ENCODE assay signal across 27 cellular contexts in genomic region chr21:45334591-45335081, GRCh38. TPM values are rescaled to one million over a fixed set of nuclear protein-coding genes. Genes with fewer than 3 reads are reported as not detected.
DNase-seq lines count a peak whose midpoint lies in the region; ATAC-seq, FAIRE-seq and TF ChIP-seq lines count a peak whose summit lies in the region.
"Had no signal": no experiment of that assay in that cellular context is flagged by ENCODE, and none has a peak within 500 bp of the region (broad histone marks: within the 10 kb centered on the region; RNA-seq: fewer than 3 reads in every experiment).

No MANE protein-coding gene starts in this region.

- peaks cover 30% of the 10 kb centered on the region for H3K4me1 Mint-ChIP-seq in astrocyte (ENCODE audit: low read depth, unreplicated experiment)
- H3K4me1 Mint-ChIP-seq in mesothelial cell of epicardium: peaks cover 41% of the 10 kb centered on the region
- H3K4me1 Mint-ChIP-seq: activated CD4-positive, alpha-beta memory T cell treated with anti-CD3 and anti-CD28 coated beads, Interleukin-2, amount 10 ng/mL, durations not matched to agents 7 days and 5 days; CD8-positive, alpha-beta memory T cell; immature natural killer cell had no signal

- peaks cover 13% of the 10 kb centered on the region for H3K27me3 ChIP-seq in NT2/D1 (ENCODE audit: insufficient read depth, insufficient read length)
- no peaks in the 10 kb centered on the region for H3K27me3 ChIP-seq in astrocyte (ENCODE audit: insufficient read depth, low read length)
- no peaks in the 10 kb centered on the region for H3K27me3 ChIP-seq in sigmoid colon
- H3K27me3 ChIP-seq: adrenal gland, esophagus muscularis mucosa, hepatocyte, tibial artery had no signal

- no peak for TF ChIP-seq POLR2A in sigmoid colon (IDR thresholded peaks at IDR 0.05)

- WGBS in sigmoid colon, 2 donors: 86 to 91% methylated on average over 9 of the region's 9 CpGs

- H3K4me1 ChIP-seq in NT2/D1 (ENCODE audit: insufficient read depth, insufficient read length) (peaks cover 55% of the 10 kb centered on the region), astrocyte (ENCODE audit: insufficient read depth, low read length) (peaks cover 19% of the 10 kb centered on the region), sigmoid colon (peaks cover 0 to 17% (median 14%) of the 10 kb centered on the region in 4 donors)
- H3K4me1 ChIP-seq: adrenal gland had no signal

- H3K27ac Mint-ChIP-seq in astrocyte (ENCODE audit: unreplicated experiment) (peak overlapping the region; percentile 69), mesothelial cell of epicardium (peak overlapping the region; percentile 64)
- H3K27ac Mint-ChIP-seq: activated CD4-positive, alpha-beta memory T cell treated with anti-CD3 and anti-CD28 coated beads, Interleukin-2, amount 10 ng/mL, durations not matched to agents 7 days and 5 days; CD8-positive, alpha-beta memory T cell; immature natural killer cell had no signal

- H3K27me3 Mint-ChIP-seq in astrocyte (ENCODE audit: low read depth, unreplicated experiment) (peaks cover 6% of the 10 kb centered on the region), mesothelial cell of epicardium (ENCODE audit: low read depth) (no peaks in the 10 kb centered on the region)

- no peak overlapping the region for H2AFZ ChIP-seq in astrocyte (ENCODE audit: low read depth, low read length)
- H2AFZ ChIP-seq: GM23248, hepatocyte had no signal

- peaks cover 2% of the 10 kb centered on the region for H3K9me3 Mint-ChIP-seq in astrocyte (ENCODE audit: unreplicated experiment)
- no peaks in the 10 kb centered on the region for H3K9me3 Mint-ChIP-seq in mesothelial cell of epicardium
- H3K9me3 Mint-ChIP-seq: activated CD4-positive, alpha-beta memory T cell treated with anti-CD3 and anti-CD28 coated beads, Interleukin-2, amount 10 ng/mL, durations not matched to agents 7 days and 5 days; CD8-positive, alpha-beta memory T cell; immature natural killer cell had no signal

- H4K20me1 ChIP-seq in astrocyte (ENCODE audit: insufficient read depth, low read length): no peaks in the 10 kb centered on the region

- peaks cover 6% of the 10 kb centered on the region; the same call in 1 of the 2 replicates for H3K9me3 ChIP-seq in NT2/D1 (ENCODE audit: insufficient read depth, low read length)
- H3K9me3 ChIP-seq in astrocyte (ENCODE audit: insufficient read depth, low read depth, low read length): no peaks in the 10 kb centered on the region
- no peaks in the 10 kb centered on the region for H3K9me3 ChIP-seq in sigmoid colon
- H3K9me3 ChIP-seq: adrenal gland, esophagus muscularis mucosa, neutrophil, tibial artery had no signal

- TF ChIP-seq CTCF in astrocyte (IDR thresholded peaks at IDR 0.05; ENCODE audit: insufficient read depth, low read depth, low read length) (no peak), mesothelial cell of epicardium (IDR thresholded peaks at IDR 0.05; ENCODE audit: unreplicated experiment) (no peak), sigmoid colon (IDR thresholded peaks at IDR 0.05) (no peak), foreskin fibroblast (IDR thresholded peaks at IDR 0.05; ENCODE audit: low read depth, low read length) (no peak)

- no peaks in the 10 kb centered on the region for H3K79me2 ChIP-seq in astrocyte (ENCODE audit: insufficient read depth, low read length)
- H3K79me2 ChIP-seq: hepatocyte had no signal

- no peak overlapping the region for H3K27ac ChIP-seq in astrocyte (ENCODE audit: low read depth, low read length)
- H3K27ac ChIP-seq in sigmoid colon: no peak overlapping the region
- H3K27ac ChIP-seq: adrenal gland, esophagus muscularis mucosa, GM23248, neutrophil, tibial artery had no signal

- ATAC-seq in GM19452 (IDR thresholded peaks at IDR 0.05; ENCODE audit: unreplicated experiment): no peak
- ATAC-seq: activated CD4-positive, CD25-positive, alpha-beta regulatory T cell treated with anti-CD3 and anti-CD28 coated beads, Interleukin-2, amount 50 U/mL, for 24 hours had no signal

- no peak overlapping the region for H3K4me3 Mint-ChIP-seq in astrocyte (ENCODE audit: unreplicated experiment)
- H3K4me3 Mint-ChIP-seq in mesothelial cell of epicardium: no peak overlapping the region
- H3K4me3 Mint-ChIP-seq: activated CD4-positive, alpha-beta memory T cell treated with anti-CD3 and anti-CD28 coated beads, Interleukin-2, amount 10 ng/mL, durations not matched to agents 7 days and 5 days; CD8-positive, alpha-beta memory T cell; immature natural killer cell had no signal

- intact Hi-C loops in sigmoid colon (cut with DNase I): no loop called here

- DNase-seq in NT2/D1 (ENCODE audit: low read depth, low spot score) (no peak), astrocyte (ENCODE audit: low read depth) (no peak), mesothelial cell of epicardium (ENCODE audit: low spot score in 2 of 2, unreplicated experiment in 2 of 2) (no peak), sigmoid colon (peak; percentile 62), foreskin fibroblast (no peak), midbrain (lab: John Stamatoyannopoulos, UW) (no peak)
- DNase-seq: activated CD4-positive, alpha-beta memory T cell treated with anti-CD3 and anti-CD28 coated beads, Interleukin-2, amount 10 ng/mL, durations not matched to agents 7 days and 5 days; activated gamma-delta T cell; activated T-cell treated with anti-CD3 and anti-CD28 coated beads for 4 hours; cortex of kidney; GM23248; immature natural killer cell; NCI-H446; NCI-H82; OCI-M1; SHP77 treated with DMSO at 0.1 percent for 48 hours; stimulated activated naive CD4-positive, alpha-beta T cell treated with Interleukin-2 at 50 U/mL for 16 hours had no signal

- H3K36me3 ChIP-seq in NT2/D1 (ENCODE audit: insufficient read depth, insufficient read length, low read length) (no peaks in the 10 kb centered on the region), astrocyte (ENCODE audit: insufficient read depth, low read length) (no peaks in the 10 kb centered on the region), sigmoid colon (no peaks in the 10 kb centered on the region)
- H3K36me3 ChIP-seq: adrenal gland, esophagus muscularis mucosa, neutrophil, tibial artery had no signal

- no peak for TF ChIP-seq EP300 in sigmoid colon (IDR thresholded peaks at IDR 0.05)

- no peak overlapping the region for H3K4me3 ChIP-seq in NT2/D1 (ENCODE audit: insufficient read length, low read depth)
- no peak overlapping the region for H3K4me3 ChIP-seq in astrocyte (ENCODE audit: insufficient read depth, low read depth, low read length)
- H3K4me3 ChIP-seq in sigmoid colon: no peak overlapping the region
- no peak overlapping the region for H3K4me3 ChIP-seq in foreskin fibroblast (ENCODE audit: low read depth in 1 of 2, low read length in 2 of 2)
- H3K4me3 ChIP-seq: adrenal gland, esophagus muscularis mucosa, GM23248, hepatocyte, tibial artery had no signal

- no peak for FAIRE-seq in astrocyte (lab: Jason Lieb, UNC)
- FAIRE-seq: frontal cortex, G401.6 had no signal

- H3K36me3 Mint-ChIP-seq in astrocyte (ENCODE audit: low read depth, unreplicated experiment) (peaks cover 1% of the 10 kb centered on the region), mesothelial cell of epicardium (no peaks in the 10 kb centered on the region)
- H3K36me3 Mint-ChIP-seq: CD8-positive, alpha-beta memory T cell; immature natural killer cell had no signal

- peak overlapping the region; percentile 51 for H3K9ac ChIP-seq in NT2/D1 (ENCODE audit: insufficient read length, low read depth)
- H3K9ac ChIP-seq in astrocyte (ENCODE audit: low read length): no peak overlapping the region
- H3K9ac ChIP-seq: GM23248 had no signal

- H3K4me2 ChIP-seq in astrocyte (ENCODE audit: low read length): no peak overlapping the region
- H3K4me2 ChIP-seq: hepatocyte had no signal

RNA-seq across cellular contexts. Expression of gene POFUT2, which starts 46.9 kb away (rescaled TPM):
- total RNA-seq in astrocyte: 109 and 119 TPM in 2 replicates
- 62.5 to 64.7 TPM (median 63.4 TPM) in 3 replicates for total RNA-seq in mesothelial cell of epicardium
- 10 to 100 TPM; 13.0 to 31.3 (median 20.9) TPM for total RNA-seq in sigmoid colon
- 10 to 100 TPM in 1 of 3 donors, 1 to 10 TPM in 2; 2.5 to 21.6 (median 3.0) TPM for polyA plus RNA-seq in sigmoid colon
